In the genomic region with DNA sequence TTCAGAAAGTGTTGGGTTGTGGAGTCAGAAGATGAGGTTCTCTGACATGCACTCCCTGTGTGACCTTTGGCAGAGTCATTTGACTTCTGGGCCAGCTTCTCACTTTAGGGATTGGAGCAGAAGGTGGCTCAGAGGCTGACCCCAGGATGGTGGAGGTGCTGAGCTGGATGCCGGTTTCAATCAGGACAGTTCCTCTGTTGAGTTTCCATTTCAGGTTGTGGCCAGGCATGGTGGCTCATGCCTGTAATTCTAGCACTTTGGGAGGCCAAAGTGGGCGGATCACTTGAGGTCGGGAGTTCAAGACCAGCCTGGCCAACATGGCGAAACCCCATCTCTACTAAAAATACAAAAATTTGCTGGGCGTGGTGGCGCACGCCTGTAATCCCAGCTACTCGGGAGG, we compare ENCODE assay signal across 15 cellular contexts. TPM values are rescaled to one million over a fixed set of nuclear protein-coding genes. Genes with fewer than 3 reads are reported as not detected.
DNase-seq lines count a peak whose midpoint lies in the region; ATAC-seq and TF ChIP-seq lines count a peak whose summit lies in the region.
"Not testable (repeated sequence)": the region's sequence is repeated elsewhere in the genome, so short reads cannot be mapped to it uniquely, and the experiment has no call there.
"Had no signal": no experiment of that assay in that cellular context is flagged by ENCODE, and none has a peak within 500 bp of the region (broad histone marks: within the 10 kb centered on the region; RNA-seq: fewer than 3 reads in every experiment).

No MANE protein-coding gene starts in this region.

- H4K20me1 ChIP-seq in SK-N-SH (ENCODE audit: insufficient read depth) = not testable (repeated sequence)

- H2AFZ ChIP-seq in SK-N-SH (ENCODE audit: low read depth) = not testable (repeated sequence)

- 100% methylated on average over 8 of the region's 8 CpGs for WGBS in SK-N-SH (ENCODE audit: low lambda C conversion rate)

- H3K9me3 ChIP-seq in CD4-positive, alpha-beta T cell (ENCODE audit: control insufficient read depth, low read length); SK-N-SH; right atrium auricular region: not testable (repeated sequence)

- peak overlapping the region; percentile 82 for H3K27ac Mint-ChIP-seq in CD4-positive, alpha-beta T cell
- peak overlapping the region in 1 of 3 donors; percentile 96 for H3K27ac Mint-ChIP-seq in IgD-negative memory B cell
- not testable (repeated sequence) for H3K27ac Mint-ChIP-seq in activated CD4-positive, alpha-beta memory T cell treated with anti-CD3 and anti-CD28 coated beads, Interleukin-2, amount 10 ng/mL, durations not matched to agents 7 days and 5 days; nephron; stimulated activated naive CD8-positive, alpha-beta T cell treated with anti-CD3 and anti-CD28 coated beads, Interleukin-15, amount 100 ng/mL, for 72 hours
- peak overlapping the region; percentile 22 for H3K27ac Mint-ChIP-seq in activated naive CD8-positive, alpha-beta T cell

- H3K27ac ChIP-seq in CD4-positive, alpha-beta T cell (ENCODE audit: low read depth, low read length); SK-N-SH (ENCODE audit: low read depth in 2 of 2, low read length in 1 of 2): not testable (repeated sequence)
- peak overlapping the region; percentile 94 to 97 for H3K27ac ChIP-seq in right atrium auricular region

- peak overlapping the region; percentile 97 for H3K4me3 Mint-ChIP-seq in CD4-positive, alpha-beta T cell
- H3K4me3 Mint-ChIP-seq in IgD-negative memory B cell (peak overlapping the region; percentile 95 to 98 (median 96)), nephron (peak overlapping the region; percentile 86 to 96 (median 92))
- H3K4me3 Mint-ChIP-seq in activated CD4-positive, alpha-beta memory T cell treated with anti-CD3 and anti-CD28 coated beads, Interleukin-2, amount 10 ng/mL, durations not matched to agents 7 days and 5 days = peak overlapping the region; percentile 86
- peak overlapping the region; percentile 99 for H3K4me3 Mint-ChIP-seq in activated naive CD8-positive, alpha-beta T cell
- peak overlapping the region; percentile 90 to 98 for H3K4me3 Mint-ChIP-seq in stimulated activated naive CD8-positive, alpha-beta T cell treated with anti-CD3 and anti-CD28 coated beads, Interleukin-15, amount 100 ng/mL, for 72 hours

- intact Hi-C loops in CD4-positive, alpha-beta T cell (cut with DNase I, micrococcal nuclease) = not testable (repeated sequence)

- H3K4me2 ChIP-seq in SK-N-SH = 0 out of 2 replicates have a peak overlapping the region, but pooled peaks have one; percentile 97

- H3K4me1 ChIP-seq in SK-N-SH (ENCODE audit: control insufficient read depth in 1 of 2, insufficient read depth in 2 of 2, low read depth in 1 of 2, low read length in 1 of 2) (peaks cover 7 to 12% of the 10 kb centered on the region in 2 experiments), right atrium auricular region (peaks cover 0 to 59% of the 10 kb centered on the region in 2 donors)

- H3F3A ChIP-seq in SK-N-SH (replicated peaks; ENCODE audit: insufficient read depth) = not testable (repeated sequence)

- H3K79me2 ChIP-seq in SK-N-SH (ENCODE audit: insufficient read depth) = peaks cover 57% of the 10 kb centered on the region

- not testable (repeated sequence) for DNase-seq in CD4-positive, alpha-beta T cell; SK-N-SH; activated CD4-positive, alpha-beta memory T cell treated with anti-CD3 and anti-CD28 coated beads, Interleukin-2, amount 10 ng/mL, durations not matched to agents 7 days and 5 days; right atrium auricular region (ENCODE audit: low spot score); stimulated activated naive CD8-positive, alpha-beta T cell treated with anti-CD3 and anti-CD28 coated beads, Interleukin-15, amount 100 ng/mL, for 72 hours

- H3K36me3 Mint-ChIP-seq in CD4-positive, alpha-beta T cell (ENCODE audit: low read depth) = peaks cover 20% of the 10 kb centered on the region
- not testable (repeated sequence) for H3K36me3 Mint-ChIP-seq in IgD-negative memory B cell; activated naive CD8-positive, alpha-beta T cell; nephron (ENCODE audit: low read depth)
- peaks cover 30% of the 10 kb centered on the region for H3K36me3 Mint-ChIP-seq in activated CD4-positive, alpha-beta memory T cell treated with anti-CD3 and anti-CD28 coated beads, Interleukin-2, amount 10 ng/mL, durations not matched to agents 7 days and 5 days (ENCODE audit: low read depth)

- TF ChIP-seq CTCF in CD4-positive, alpha-beta T cell (IDR thresholded peaks at IDR 0.05); SK-N-SH (IDR thresholded peaks at IDR 0.05); right atrium auricular region (IDR thresholded peaks at IDR 0.05); nephron (IDR thresholded peaks at IDR 0.05; ENCODE audit: unreplicated experiment in 3 of 3): not testable (repeated sequence)

- CTCF ChIA-PET in CD4-positive, alpha-beta T cell (lab: Charles Lee) = interaction anchor here (1.5 kb wide), 1 partner anchor 11 kb away, joined by 3 read pairs; no protein-coding TSS in a partner anchor
- CTCF ChIA-PET in SK-N-SH (lab: Yijun Ruan, JAX) = interaction anchor here (1.1 to 3.2 kb wide), 3 partner anchors 20 to 44 kb away, joined by 6 to 24 read pairs (median 8); partner anchors contain the start of gene CIB2
- CTCF ChIA-PET in activated CD4-positive, alpha-beta memory T cell treated with anti-CD3 and anti-CD28 coated beads, Interleukin-2, amount 10 ng/mL, durations not matched to agents 7 days and 5 days (lab: Charles Lee) = interaction anchor here (0.7 to 2.1 kb wide), 3 partner anchors 10 to 43 kb away, joined by 5 to 7 read pairs (median 7); partner anchors contain the start of gene CIB2

- H3K9me2 ChIP-seq in SK-N-SH = not testable (repeated sequence)

- H3K4me3 ChIP-seq in SK-N-SH (ENCODE audit: low read depth in 2 of 2, low read length in 1 of 2) = not testable (repeated sequence)
- H3K4me3 ChIP-seq in right atrium auricular region = peak overlapping the region in 1 of 2 donors; percentile 94

- H3K9me3 Mint-ChIP-seq in CD4-positive, alpha-beta T cell; IgD-negative memory B cell; activated CD4-positive, alpha-beta memory T cell treated with anti-CD3 and anti-CD28 coated beads, Interleukin-2, amount 10 ng/mL, durations not matched to agents 7 days and 5 days; activated naive CD8-positive, alpha-beta T cell (ENCODE audit: low read depth); nephron; stimulated activated naive CD8-positive, alpha-beta T cell treated with anti-CD3 and anti-CD28 coated beads, Interleukin-15, amount 100 ng/mL, for 72 hours: not testable (repeated sequence)

- H3K9ac ChIP-seq in SK-N-SH = not testable (repeated sequence)

- H3K36me3 ChIP-seq in SK-N-SH (replicated peaks in 1 of 2; ENCODE audit: control insufficient read depth in 1 of 2, insufficient read depth in 2 of 2, low read length in 1 of 2); right atrium auricular region: not testable (repeated sequence)

- POLR2A ChIA-PET in CD4-positive, alpha-beta T cell (lab: Charles Lee) = not testable (repeated sequence)
- POLR2A ChIA-PET in SK-N-SH (lab: Yijun Ruan, JAX) = interaction anchor here (2.2 kb wide), 1 partner anchor 20 kb away, joined by 9 read pairs; the partner anchor contains the start of gene CIB2
- POLR2A ChIA-PET in activated CD4-positive, alpha-beta memory T cell treated with anti-CD3 and anti-CD28 coated beads, Interleukin-2, amount 10 ng/mL, durations not matched to agents 7 days and 5 days (lab: Charles Lee) = interaction anchor here (0.7 to 4.2 kb wide), 4 partner anchors 10 to 149 kb away, joined by 3 to 29 read pairs (median 9); partner anchors contain the start of gene SKIC8

- not testable (repeated sequence) for TF ChIP-seq EP300 in SK-N-SH (IDR thresholded peaks at IDR 0.05; ENCODE audit: borderline replicate concordance in 1 of 2, low read depth in 1 of 2, low read length in 1 of 2)

- not testable (repeated sequence) for H3K27me3 ChIP-seq in CD4-positive, alpha-beta T cell (ENCODE audit: control insufficient read depth, insufficient read depth, low read length); SK-N-SH (ENCODE audit: insufficient read depth); right atrium auricular region

- H3K27me3 Mint-ChIP-seq in CD4-positive, alpha-beta T cell; IgD-negative memory B cell; activated CD4-positive, alpha-beta memory T cell treated with anti-CD3 and anti-CD28 coated beads, Interleukin-2, amount 10 ng/mL, durations not matched to agents 7 days and 5 days; activated naive CD8-positive, alpha-beta T cell; nephron (ENCODE audit: low read depth); stimulated activated naive CD8-positive, alpha-beta T cell treated with anti-CD3 and anti-CD28 coated beads, Interleukin-15, amount 100 ng/mL, for 72 hours: not testable (repeated sequence)

- not testable (repeated sequence) for TF ChIP-seq RAD21 in SK-N-SH (IDR thresholded peaks at IDR 0.05; ENCODE audit: low read length)

- peaks cover 45% of the 10 kb centered on the region for H3K4me1 Mint-ChIP-seq in CD4-positive, alpha-beta T cell (ENCODE audit: low read depth)
- H3K4me1 Mint-ChIP-seq in IgD-negative memory B cell (peaks cover 29 to 40% (median 31%) of the 10 kb centered on the region in 3 donors), nephron (peaks cover 13% of the 10 kb centered on the region)
- peaks cover 42% of the 10 kb centered on the region for H3K4me1 Mint-ChIP-seq in activated CD4-positive, alpha-beta memory T cell treated with anti-CD3 and anti-CD28 coated beads, Interleukin-2, amount 10 ng/mL, durations not matched to agents 7 days and 5 days
- peaks cover 42% of the 10 kb centered on the region for H3K4me1 Mint-ChIP-seq in activated naive CD8-positive, alpha-beta T cell (ENCODE audit: low read depth)
- peaks cover 45% of the 10 kb centered on the region for H3K4me1 Mint-ChIP-seq in stimulated activated naive CD8-positive, alpha-beta T cell treated with anti-CD3 and anti-CD28 coated beads, Interleukin-15, amount 100 ng/mL, for 72 hours

- not testable (repeated sequence) for ATAC-seq in CD4-positive, alpha-beta T cell (ENCODE audit: poor library complexity); stimulated activated naive CD8-positive, alpha-beta T cell treated with anti-CD3 and anti-CD28 coated beads, Interleukin-15, amount 100 ng/mL, for 72 hours

RNA-seq across cellular contexts. Expression of gene IDH3A, which starts 1.9 kb away (rescaled TPM):
- total RNA-seq in CD4-positive, alpha-beta T cell = 10 to 100 TPM; 47.5 to 47.6 TPM
- polyA plus RNA-seq in IgD-negative memory B cell (62.1 TPM), SK-N-SH (2012; rRNA removed) (33.2 and 34.0 TPM in 2 replicates)
- 45.5 and 62.1 TPM in 2 replicates for polyA plus RNA-seq in SK-N-SH (2012; cell fraction: cytosol; rRNA removed)
- 44.1 and 55.4 TPM in 2 replicates for polyA plus RNA-seq in SK-N-SH (2012; cell fraction: nucleus; rRNA removed)
- total RNA-seq in activated CD4-positive, alpha-beta memory T cell treated with anti-CD3 and anti-CD28 coated beads, Interleukin-2, amount 10 ng/mL, durations not matched to agents 7 days and 5 days = 10 to 100 TPM; 73.5 to 85.0 TPM
- 100 to 1,000 TPM; 188 to 352 TPM for total RNA-seq in right atrium auricular region

RNA-seq across cellular contexts. Expression of gene CIB2, which starts 19.8 kb away (rescaled TPM):
- 1 to 10 TPM in 1 of 2 experiments, under 1 TPM in 1; 0.82 to 1.7 TPM for total RNA-seq in CD4-positive, alpha-beta T cell
- 5.7 TPM for polyA plus RNA-seq in IgD-negative memory B cell
- polyA plus RNA-seq in SK-N-SH (2012; rRNA removed) = 39.6 and 40.8 TPM in 2 replicates
- 30.6 and 40.5 TPM in 2 replicates for polyA plus RNA-seq in SK-N-SH (2012; cell fraction: cytosol; rRNA removed)
- polyA plus RNA-seq in SK-N-SH (2012; cell fraction: nucleus; rRNA removed) = 5.9 and 7.6 TPM in 2 replicates
- 1 to 10 TPM in 1 of 2 experiments, under 1 TPM in 1; 0.91 to 1.1 TPM for total RNA-seq in activated CD4-positive, alpha-beta memory T cell treated with anti-CD3 and anti-CD28 coated beads, Interleukin-2, amount 10 ng/mL, durations not matched to agents 7 days and 5 days
- total RNA-seq in right atrium auricular region = 10 to 100 TPM; 37.2 to 38.6 TPM

RNA-seq across cellular contexts. Expression of gene SH2D7, which starts 58.7 kb away (rescaled TPM):
- total RNA-seq in CD4-positive, alpha-beta T cell = not detected
- polyA plus RNA-seq in IgD-negative memory B cell (not detected), SK-N-SH (2012; rRNA removed) (not detected in 2 replicates)
- 0.01 TPM in 2 replicates for polyA plus RNA-seq in SK-N-SH (2012; cell fraction: cytosol; rRNA removed)
- 0.02 TPM in 1 of 2 replicates, not detected in the other for polyA plus RNA-seq in SK-N-SH (2012; cell fraction: nucleus; rRNA removed)
- total RNA-seq in activated CD4-positive, alpha-beta memory T cell treated with anti-CD3 and anti-CD28 coated beads, Interleukin-2, amount 10 ng/mL, durations not matched to agents 7 days and 5 days = not detected
- not detected for total RNA-seq in right atrium auricular region
- total RNA-seq: body of pancreas, esophagus mucosa, left lung, mononuclear cell, occipital lobe, urinary bladder had no signal
- polyA plus RNA-seq: CD14-positive monocyte, urinary bladder had no signal

Comparison
In these comparisons a context has a peak if more than half of its experiments do, and no peak if none do; other contexts are left out.
1. RNA of gene CIB2, which starts 19.8 kb away (total RNA-seq): 37.2 to 38.6 TPM in right atrium auricular region; 0.82 to 1.7 TPM in CD4-positive, alpha-beta T cell and 0.91 to 1.1 TPM in activated CD4-positive, alpha-beta memory T cell treated with anti-CD3 and anti-CD28 coated beads, Interleukin-2, amount 10 ng/mL, durations not matched to agents 7 days and 5 days; every median in the first group is over 10 times any median in the second.
2. Peak in every context shown above with its lines, with median percentiles within 50 percentile points of each other: H3K4me3 Mint-ChIP-seq.